Comparison of ENCODE assay signal across 1 cellular context in the genomic region with DNA sequence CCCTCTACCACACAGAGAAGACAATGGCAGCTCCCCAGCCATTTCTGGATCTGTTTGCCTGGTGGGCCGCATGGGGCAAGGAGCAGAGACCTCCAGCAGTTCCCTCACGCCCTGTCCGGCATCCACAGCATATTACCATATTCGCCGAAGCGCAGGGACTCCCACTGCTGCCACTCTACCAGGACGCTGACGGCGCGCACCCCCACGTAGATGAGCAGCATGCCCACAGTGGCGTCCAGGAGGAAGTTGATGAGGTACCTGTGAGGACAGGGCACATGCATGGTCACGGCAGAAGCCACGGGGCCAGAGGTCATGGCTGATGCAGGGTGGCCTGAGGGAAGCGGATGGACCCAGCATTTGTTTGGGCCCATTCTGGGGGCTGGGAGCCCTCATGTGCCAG.
TF ChIP-seq lines count a peak whose summit lies in the region.

No MANE protein-coding gene starts in this region.

TF ChIP-seq in HepG2, 621 proteins besides CTCF, POLR2A, EP300 and RAD21:
- TF ChIP-seq, protein P1, sequence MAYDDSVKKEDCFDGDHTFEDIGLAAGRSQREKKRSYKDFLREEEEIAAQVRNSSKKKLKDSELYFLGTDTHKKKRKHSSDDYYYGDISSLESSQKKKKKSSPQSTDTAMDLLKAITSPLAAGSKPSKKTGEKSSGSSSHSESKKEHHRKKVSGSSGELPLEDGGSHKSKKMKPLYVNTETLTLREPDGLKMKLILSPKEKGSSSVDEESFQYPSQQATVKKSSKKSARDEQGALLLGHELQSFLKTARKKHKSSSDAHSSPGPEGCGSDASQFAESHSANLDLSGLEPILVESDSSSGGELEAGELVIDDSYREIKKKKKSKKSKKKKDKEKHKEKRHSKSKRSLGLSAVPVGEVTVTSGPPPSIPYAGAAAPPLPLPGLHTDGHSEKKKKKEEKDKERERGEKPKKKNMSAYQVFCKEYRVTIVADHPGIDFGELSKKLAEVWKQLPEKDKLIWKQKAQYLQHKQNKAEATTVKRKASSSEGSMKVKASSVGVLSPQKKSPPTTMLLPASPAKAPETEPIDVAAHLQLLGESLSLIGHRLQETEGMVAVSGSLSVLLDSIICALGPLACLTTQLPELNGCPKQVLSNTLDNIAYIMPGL (CRISPR knock-in tag; IDR thresholded peaks at IDR 0.05; ENCODE audit: borderline replicate concordance in 1 of 2, low read depth in 1 of 2), result no peak
- TF ChIP-seq, protein P2, sequence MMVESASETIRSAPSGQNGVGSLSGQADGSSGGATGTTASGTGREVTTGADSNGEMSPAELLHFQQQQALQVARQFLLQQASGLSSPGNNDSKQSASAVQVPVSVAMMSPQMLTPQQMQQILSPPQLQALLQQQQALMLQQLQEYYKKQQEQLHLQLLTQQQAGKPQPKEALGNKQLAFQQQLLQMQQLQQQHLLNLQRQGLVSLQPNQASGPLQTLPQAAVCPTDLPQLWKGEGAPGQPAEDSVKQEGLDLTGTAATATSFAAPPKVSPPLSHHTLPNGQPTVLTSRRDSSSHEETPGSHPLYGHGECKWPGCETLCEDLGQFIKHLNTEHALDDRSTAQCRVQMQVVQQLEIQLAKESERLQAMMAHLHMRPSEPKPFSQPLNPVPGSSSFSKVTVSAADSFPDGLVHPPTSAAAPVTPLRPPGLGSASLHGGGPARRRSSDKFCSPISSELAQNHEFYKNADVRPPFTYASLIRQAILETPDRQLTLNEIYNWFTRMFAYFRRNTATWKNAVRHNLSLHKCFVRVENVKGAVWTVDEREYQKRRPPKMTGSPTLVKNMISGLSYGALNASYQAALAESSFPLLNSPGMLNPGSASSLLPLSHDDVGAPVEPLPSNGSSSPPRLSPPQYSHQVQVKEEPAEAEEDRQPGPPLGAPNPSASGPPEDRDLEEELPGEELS (CRISPR knock-in tag; IDR thresholded peaks at IDR 0.05), result no peak
- no peak for TF ChIP-seq SSRP1 (CRISPR knock-in tag; IDR thresholded peaks at IDR 0.05)
- TF ChIP-seq MIER3 (CRISPR knock-in tag; IDR thresholded peaks at IDR 0.05; ENCODE audit: borderline replicate concordance), result no peak
- no peak for TF ChIP-seq NAIF1 (CRISPR knock-in tag; IDR thresholded peaks at IDR 0.05; ENCODE audit: borderline replicate concordance)
- TF ChIP-seq ARID2 (CRISPR knock-in tag; IDR thresholded peaks at IDR 0.05; ENCODE audit: borderline replicate concordance), result no peak
- no peak for TF ChIP-seq KLF15 (CRISPR knock-in tag; IDR thresholded peaks at IDR 0.05; ENCODE audit: borderline replicate concordance)
- no peak for TF ChIP-seq AHR (CRISPR knock-in tag; IDR thresholded peaks at IDR 0.05)
- TF ChIP-seq ZNF558 (CRISPR knock-in tag; IDR thresholded peaks at IDR 0.05; ENCODE audit: borderline replicate concordance), result no peak
- TF ChIP-seq GTF2F1 (IDR thresholded peaks at IDR 0.05; ENCODE audit: low read length), result no peak
- TF ChIP-seq ZNF7 (CRISPR knock-in tag; IDR thresholded peaks at IDR 0.05), result no peak
- TF ChIP-seq ZNF777 (CRISPR knock-in tag; IDR thresholded peaks at IDR 0.05), result no peak
- no peak for TF ChIP-seq KDM2A (CRISPR knock-in tag; IDR thresholded peaks at IDR 0.05; ENCODE audit: borderline replicate concordance, low read depth)
- no peak for TF ChIP-seq ZNF12 (CRISPR knock-in tag; IDR thresholded peaks at IDR 0.05)
- TF ChIP-seq CBX1 (IDR thresholded peaks at IDR 0.05; ENCODE audit: low read depth), result no peak
- TF ChIP-seq, protein P3, sequence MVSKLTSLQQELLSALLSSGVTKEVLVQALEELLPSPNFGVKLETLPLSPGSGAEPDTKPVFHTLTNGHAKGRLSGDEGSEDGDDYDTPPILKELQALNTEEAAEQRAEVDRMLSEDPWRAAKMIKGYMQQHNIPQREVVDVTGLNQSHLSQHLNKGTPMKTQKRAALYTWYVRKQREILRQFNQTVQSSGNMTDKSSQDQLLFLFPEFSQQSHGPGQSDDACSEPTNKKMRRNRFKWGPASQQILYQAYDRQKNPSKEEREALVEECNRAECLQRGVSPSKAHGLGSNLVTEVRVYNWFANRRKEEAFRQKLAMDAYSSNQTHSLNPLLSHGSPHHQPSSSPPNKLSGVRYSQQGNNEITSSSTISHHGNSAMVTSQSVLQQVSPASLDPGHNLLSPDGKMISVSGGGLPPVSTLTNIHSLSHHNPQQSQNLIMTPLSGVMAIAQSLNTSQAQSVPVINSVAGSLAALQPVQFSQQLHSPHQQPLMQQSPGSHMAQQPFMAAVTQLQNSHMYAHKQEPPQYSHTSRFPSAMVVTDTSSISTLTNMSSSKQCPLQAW (CRISPR knock-in tag; IDR thresholded peaks at IDR 0.05), result no peak
- TF ChIP-seq, protein P4, sequence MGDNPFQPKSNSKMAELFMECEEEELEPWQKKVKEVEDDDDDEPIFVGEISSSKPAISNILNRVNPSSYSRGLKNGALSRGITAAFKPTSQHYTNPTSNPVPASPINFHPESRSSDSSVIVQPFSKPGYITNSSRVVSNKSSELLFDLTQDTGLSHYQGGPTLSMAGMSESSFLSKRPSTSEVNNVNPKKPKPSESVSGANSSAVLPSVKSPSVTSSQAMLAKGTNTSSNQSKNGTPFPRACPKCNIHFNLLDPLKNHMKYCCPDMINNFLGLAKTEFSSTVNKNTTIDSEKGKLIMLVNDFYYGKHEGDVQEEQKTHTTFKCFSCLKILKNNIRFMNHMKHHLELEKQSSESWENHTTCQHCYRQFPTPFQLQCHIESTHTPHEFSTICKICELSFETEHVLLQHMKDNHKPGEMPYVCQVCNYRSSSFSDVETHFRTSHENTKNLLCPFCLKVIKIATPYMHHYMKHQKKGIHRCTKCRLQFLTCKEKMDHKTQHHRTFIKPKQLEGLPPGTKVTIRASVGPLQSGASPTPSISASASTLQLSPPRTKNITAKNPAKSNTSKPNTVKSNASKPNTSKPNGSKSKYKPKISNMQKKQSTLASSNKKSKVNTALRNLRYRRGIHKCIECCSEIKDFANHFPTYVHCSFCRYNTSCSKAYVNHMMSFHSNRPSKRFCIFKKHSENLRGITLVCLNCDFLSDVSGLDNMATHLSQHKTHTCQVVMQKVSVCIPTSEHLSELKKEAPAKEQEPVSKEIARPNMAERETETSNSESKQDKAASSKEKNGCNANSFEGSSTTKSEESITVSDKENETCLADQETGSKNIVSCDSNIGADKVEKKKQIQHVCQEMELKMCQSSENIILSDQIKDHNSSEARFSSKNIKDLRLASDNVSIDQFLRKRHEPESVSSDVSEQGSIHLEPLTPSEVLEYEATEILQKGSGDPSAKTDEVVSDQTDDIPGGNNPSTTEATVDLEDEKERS (CRISPR knock-in tag; IDR thresholded peaks at IDR 0.05), result no peak
- TF ChIP-seq ZFP62 (CRISPR knock-in tag; IDR thresholded peaks at IDR 0.05), result no peak
- no peak for TF ChIP-seq ZNF143 (CRISPR knock-in tag; IDR thresholded peaks at IDR 0.05)
- TF ChIP-seq, protein P5, sequence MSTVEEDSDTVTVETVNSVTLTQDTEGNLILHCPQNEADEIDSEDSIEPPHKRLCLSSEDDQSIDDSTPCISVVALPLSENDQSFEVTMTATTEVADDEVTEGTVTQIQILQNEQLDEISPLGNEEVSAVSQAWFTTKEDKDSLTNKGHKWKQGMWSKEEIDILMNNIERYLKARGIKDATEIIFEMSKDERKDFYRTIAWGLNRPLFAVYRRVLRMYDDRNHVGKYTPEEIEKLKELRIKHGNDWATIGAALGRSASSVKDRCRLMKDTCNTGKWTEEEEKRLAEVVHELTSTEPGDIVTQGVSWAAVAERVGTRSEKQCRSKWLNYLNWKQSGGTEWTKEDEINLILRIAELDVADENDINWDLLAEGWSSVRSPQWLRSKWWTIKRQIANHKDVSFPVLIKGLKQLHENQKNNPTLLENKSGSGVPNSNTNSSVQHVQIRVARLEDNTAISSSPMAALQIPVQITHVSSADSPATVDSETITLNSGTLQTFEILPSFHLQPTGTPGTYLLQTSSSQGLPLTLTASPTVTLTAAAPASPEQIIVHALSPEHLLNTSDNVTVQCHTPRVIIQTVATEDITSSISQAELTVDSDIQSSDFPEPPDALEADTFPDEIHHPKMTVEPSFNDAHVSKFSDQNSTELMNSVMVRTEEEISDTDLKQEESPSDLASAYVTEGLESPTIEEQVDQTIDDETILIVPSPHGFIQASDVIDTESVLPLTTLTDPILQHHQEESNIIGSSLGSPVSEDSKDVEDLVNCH (CRISPR knock-in tag; IDR thresholded peaks at IDR 0.05), result no peak
TF ChIP-seq in HepG2: peak in this region for 0.
